In genomic region chr10:94546058-94546595, GRCh38 we compare ENCODE assay signal across 7 cellular contexts. TPM values are rescaled to one million over a fixed set of nuclear protein-coding genes. Genes with fewer than 3 reads are reported as not detected.
DNase-seq lines count a peak whose midpoint lies in the region; ATAC-seq and TF ChIP-seq lines count a peak whose summit lies in the region.

No MANE protein-coding gene starts in this region.

- peak; percentile 14 for ATAC-seq in GM21825 (IDR thresholded peaks at IDR 0.05; ENCODE audit: unreplicated experiment)

- intact Hi-C loops in activated T-helper 2 cell treated with anti-CD3 and anti-CD28 coated beads, Interferon-gamma antibody, Interleukin-2, Interleukin-4, amounts not matched to agents 10 μg/mL and 5 μg/mL and 100 μg/mL, durations not matched to agents 14 hours and 24 hours and 36 hours (cut with micrococcal nuclease), result loop anchor here (2.0 to 10.0 kb wide), 5 partner anchors 45 to 841 kb away; partner anchors contain the start of genes FRA10AC1, NOC3L and TBC1D12
- intact Hi-C loops in left ventricle myocardium inferior (cut with micrococcal nuclease), result no loop called here

- H3K9me3 ChIP-seq in MG63 (no peaks in the 10 kb centered on the region), left ventricle myocardium inferior (replicated peaks) (no peaks in the 10 kb centered on the region)

- peak overlapping the region; percentile 98 for H3K27ac Mint-ChIP-seq in activated T-helper 2 cell treated with anti-CD3 and anti-CD28 coated beads, Interferon-gamma antibody, Interleukin-2, Interleukin-4, amounts not matched to agents 10 μg/mL and 5 μg/mL and 100 μg/mL, durations not matched to agents 14 hours and 24 hours and 36 hours

- peaks cover 37% of the 10 kb centered on the region for H3K4me1 Mint-ChIP-seq in activated T-helper 2 cell treated with anti-CD3 and anti-CD28 coated beads, Interferon-gamma antibody, Interleukin-2, Interleukin-4, amounts not matched to agents 10 μg/mL and 5 μg/mL and 100 μg/mL, durations not matched to agents 14 hours and 24 hours and 36 hours (ENCODE audit: low read depth)

- peaks cover 19% of the 10 kb centered on the region for H3K36me3 ChIP-seq in MG63
- H3K36me3 ChIP-seq in left ventricle myocardium inferior, result no peaks in the 10 kb centered on the region
- no peaks in the 10 kb centered on the region for H3K36me3 ChIP-seq in rectal smooth muscle tissue (ENCODE audit: control insufficient read depth, insufficient read depth, low read length)

- peaks cover 4% of the 10 kb centered on the region for H3K27me3 Mint-ChIP-seq in activated T-helper 2 cell treated with anti-CD3 and anti-CD28 coated beads, Interferon-gamma antibody, Interleukin-2, Interleukin-4, amounts not matched to agents 10 μg/mL and 5 μg/mL and 100 μg/mL, durations not matched to agents 14 hours and 24 hours and 36 hours (ENCODE audit: low read depth)

- peak overlapping the region; percentile 42 for H3K9ac ChIP-seq in rectal smooth muscle tissue (ENCODE audit: low read length)

- TF ChIP-seq CTCF in GM10248 (IDR thresholded peaks at IDR 0.05; ENCODE audit: control extremely low read depth, extremely low read depth, low read depth, missing control alignments) (no peak), left ventricle myocardium inferior (IDR thresholded peaks at IDR 0.05; ENCODE audit: borderline replicate concordance) (no peak)

- peak overlapping the region; percentile 99 for H3K4me3 Mint-ChIP-seq in activated T-helper 2 cell treated with anti-CD3 and anti-CD28 coated beads, Interferon-gamma antibody, Interleukin-2, Interleukin-4, amounts not matched to agents 10 μg/mL and 5 μg/mL and 100 μg/mL, durations not matched to agents 14 hours and 24 hours and 36 hours (ENCODE audit: low read depth)

- H3K27ac ChIP-seq in left ventricle myocardium inferior (replicated peaks), result no peak overlapping the region
- no peak overlapping the region for H3K27ac ChIP-seq in rectal smooth muscle tissue (ENCODE audit: low read depth, low read length)

- CTCF ChIA-PET in GM10248 (lab: Yijun Ruan, JAX), result interaction anchor here (1.1 kb wide), 1 partner anchor 15 kb away, joined by 3 read pairs; no protein-coding TSS in a partner anchor

- H3K4me1 ChIP-seq in left ventricle myocardium inferior, result peaks cover 26% of the 10 kb centered on the region
- H3K4me1 ChIP-seq in rectal smooth muscle tissue (ENCODE audit: control insufficient read depth, insufficient read depth, low read length), result no peaks in the 10 kb centered on the region

- H3K27me3 ChIP-seq in MG63 (no peaks in the 10 kb centered on the region), left ventricle myocardium inferior (ENCODE audit: low read depth) (peaks cover 32% of the 10 kb centered on the region), rectal smooth muscle tissue (ENCODE audit: control insufficient read depth, insufficient read depth, low read length) (no peaks in the 10 kb centered on the region)

- H3K9me3 Mint-ChIP-seq in activated T-helper 2 cell treated with anti-CD3 and anti-CD28 coated beads, Interferon-gamma antibody, Interleukin-2, Interleukin-4, amounts not matched to agents 10 μg/mL and 5 μg/mL and 100 μg/mL, durations not matched to agents 14 hours and 24 hours and 36 hours, result no peaks in the 10 kb centered on the region

- DNase-seq in GM10248 (ENCODE audit: extremely low spot score) (peak; percentile 16), MG63 (no peak), left ventricle myocardium inferior (no peak), SK-N-DZ (ENCODE audit: low spot score) (no peak)
- no peak for DNase-seq in activated T-helper 2 cell treated with anti-CD3 and anti-CD28 coated beads, Interferon-gamma antibody, Interleukin-2, Interleukin-4, amounts not matched to agents 10 μg/mL and 5 μg/mL and 100 μg/mL, durations not matched to agents 14 hours and 24 hours and 36 hours (ENCODE audit: low spot score)

- H3K4me3 ChIP-seq in MG63, result peak overlapping the region; percentile 85
- peak overlapping the region; percentile 77 for H3K4me3 ChIP-seq in left ventricle myocardium inferior
- H3K4me3 ChIP-seq in rectal smooth muscle tissue (ENCODE audit: low read length), result peak overlapping the region; percentile 88

- POLR2A ChIA-PET in GM10248 (lab: Yijun Ruan, JAX), result interaction anchor here (0.7 to 1.6 kb wide), 2 partner anchors 9 to 13 kb away, joined by 3 read pairs; no protein-coding TSS in a partner anchor

- peaks cover 35% of the 10 kb centered on the region for H3K36me3 Mint-ChIP-seq in activated T-helper 2 cell treated with anti-CD3 and anti-CD28 coated beads, Interferon-gamma antibody, Interleukin-2, Interleukin-4, amounts not matched to agents 10 μg/mL and 5 μg/mL and 100 μg/mL, durations not matched to agents 14 hours and 24 hours and 36 hours (ENCODE audit: low read depth)

RNA-seq across cellular contexts. Expression of gene HELLS, which starts 0.5 kb away (rescaled TPM):
- total RNA-seq in MG63 (2014; rRNA removed; shearing (Covaris generic); ENCODE audit: low replicate concordance), result 36.9 and 39.1 TPM in 2 replicates
- total RNA-seq in activated T-helper 2 cell treated with anti-CD3 and anti-CD28 coated beads, Interferon-gamma antibody, Interleukin-2, Interleukin-4, amounts not matched to agents 10 μg/mL and 5 μg/mL and 100 μg/mL, durations not matched to agents 14 hours and 24 hours and 36 hours, result 224 and 230 TPM in 2 replicates
- 0.91 TPM for total RNA-seq in left ventricle myocardium inferior
- polyA plus RNA-seq in SK-N-DZ (2014; cell fraction: cytosol; rRNA removed), result 96.2 and 117 TPM in 2 replicates
- 113 and 158 TPM in 2 replicates for polyA plus RNA-seq in SK-N-DZ (2014; cell fraction: nucleus; rRNA removed)

Comparison
In these comparisons a context has a peak if more than half of its experiments do, and no peak if none do; other contexts are left out.
1. RNA of gene HELLS, which starts 0.5 kb away (total RNA-seq): 224 to 230 TPM in activated T-helper 2 cell treated with anti-CD3 and anti-CD28 coated beads, Interferon-gamma antibody, Interleukin-2, Interleukin-4, amounts not matched to agents 10 μg/mL and 5 μg/mL and 100 μg/mL, durations not matched to agents 14 hours and 24 hours and 36 hours and 36.9 to 39.1 TPM in MG63; 0.91 TPM in left ventricle myocardium inferior (single experiment); every median in the first group is over 10 times any median in the second.
2. Peak in every context shown above with its lines, with median percentiles within 50 percentile points of each other: H3K4me3 ChIP-seq.